ENCODE assay signal across 1 cellular context in the genomic region with DNA sequence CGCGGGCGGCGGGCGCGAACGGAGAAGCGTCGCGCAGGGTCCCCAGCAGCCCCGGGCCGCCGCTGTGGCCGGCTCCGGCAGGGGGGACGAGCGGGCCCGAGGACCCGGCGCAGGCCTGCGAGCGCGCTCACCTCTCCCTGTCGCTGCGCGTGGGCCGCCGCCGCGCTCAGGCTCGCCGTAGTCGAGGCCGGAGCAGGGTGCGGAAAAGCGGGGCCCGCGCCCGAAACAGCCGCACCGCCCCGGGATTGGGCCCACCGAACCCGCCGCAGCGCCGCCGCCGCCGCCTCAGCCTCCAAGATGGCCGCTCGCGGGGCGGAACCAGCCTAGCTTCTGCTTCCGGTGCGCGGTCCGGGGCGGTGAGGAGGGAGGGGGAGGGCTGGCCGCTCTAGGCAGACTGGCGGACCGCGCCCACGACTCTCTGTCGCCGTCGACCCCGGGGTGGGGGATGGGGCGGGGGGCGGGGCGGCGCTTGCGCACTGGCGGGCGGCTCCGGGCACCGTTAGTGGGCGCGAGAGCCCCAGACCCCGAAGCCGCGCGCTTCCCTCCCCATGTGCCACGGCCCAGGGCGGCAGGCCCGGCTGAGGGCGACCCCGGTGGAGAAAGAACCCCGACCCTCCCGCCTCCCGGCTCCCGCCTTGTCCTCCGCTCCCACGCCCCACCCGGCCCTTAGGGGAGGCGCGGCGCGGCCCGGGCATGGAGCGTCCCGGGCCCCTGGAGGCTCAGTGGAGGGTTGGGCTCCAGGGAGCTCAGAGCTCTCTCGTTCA.
A peak's percentile ranks its signal among the peaks of the same experiment; 100 is the strongest.
TF ChIP-seq lines count a peak whose summit lies in the region.

A gene (minus strand): TSS at position 320 of the 764 bp plus-strand sequence. CDS start 5,862 bp downstream, outside the sequence.

TF ChIP-seq in HepG2, 621 proteins besides CTCF, POLR2A, EP300 and RAD21 (continued from another document and continues in another):
- TF ChIP-seq, protein P1, sequence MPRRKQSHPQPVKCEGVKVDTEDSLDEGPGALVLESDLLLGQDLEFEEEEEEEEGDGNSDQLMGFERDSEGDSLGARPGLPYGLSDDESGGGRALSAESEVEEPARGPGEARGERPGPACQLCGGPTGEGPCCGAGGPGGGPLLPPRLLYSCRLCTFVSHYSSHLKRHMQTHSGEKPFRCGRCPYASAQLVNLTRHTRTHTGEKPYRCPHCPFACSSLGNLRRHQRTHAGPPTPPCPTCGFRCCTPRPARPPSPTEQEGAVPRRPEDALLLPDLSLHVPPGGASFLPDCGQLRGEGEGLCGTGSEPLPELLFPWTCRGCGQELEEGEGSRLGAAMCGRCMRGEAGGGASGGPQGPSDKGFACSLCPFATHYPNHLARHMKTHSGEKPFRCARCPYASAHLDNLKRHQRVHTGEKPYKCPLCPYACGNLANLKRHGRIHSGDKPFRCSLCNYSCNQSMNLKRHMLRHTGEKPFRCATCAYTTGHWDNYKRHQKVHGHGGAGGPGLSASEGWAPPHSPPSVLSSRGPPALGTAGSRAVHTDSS (CRISPR knock-in tag; conservative IDR thresholded peaks at IDR 0.05): no peak
- no peak for TF ChIP-seq ZNF432 (CRISPR knock-in tag; IDR thresholded peaks at IDR 0.05; ENCODE audit: borderline replicate concordance)
- TF ChIP-seq ZNF354B (CRISPR knock-in tag; IDR thresholded peaks at IDR 0.05): no peak
- TF ChIP-seq HMGA1 (CRISPR knock-in tag; conservative IDR thresholded peaks at IDR 0.05): no peak
- TF ChIP-seq, protein P2, sequence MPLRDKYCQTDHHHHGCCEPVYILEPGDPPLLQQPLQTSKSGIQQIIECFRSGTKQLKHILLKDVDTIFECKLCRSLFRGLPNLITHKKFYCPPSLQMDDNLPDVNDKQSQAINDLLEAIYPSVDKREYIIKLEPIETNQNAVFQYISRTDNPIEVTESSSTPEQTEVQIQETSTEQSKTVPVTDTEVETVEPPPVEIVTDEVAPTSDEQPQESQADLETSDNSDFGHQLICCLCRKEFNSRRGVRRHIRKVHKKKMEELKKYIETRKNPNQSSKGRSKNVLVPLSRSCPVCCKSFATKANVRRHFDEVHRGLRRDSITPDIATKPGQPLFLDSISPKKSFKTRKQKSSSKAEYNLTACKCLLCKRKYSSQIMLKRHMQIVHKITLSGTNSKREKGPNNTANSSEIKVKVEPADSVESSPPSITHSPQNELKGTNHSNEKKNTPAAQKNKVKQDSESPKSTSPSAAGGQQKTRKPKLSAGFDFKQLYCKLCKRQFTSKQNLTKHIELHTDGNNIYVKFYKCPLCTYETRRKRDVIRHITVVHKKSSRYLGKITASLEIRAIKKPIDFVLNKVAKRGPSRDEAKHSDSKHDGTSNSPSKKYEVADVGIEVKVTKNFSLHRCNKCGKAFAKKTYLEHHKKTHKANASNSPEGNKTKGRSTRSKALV (CRISPR knock-in tag; IDR thresholded peaks at IDR 0.05): no peak
- TF ChIP-seq, protein P3, sequence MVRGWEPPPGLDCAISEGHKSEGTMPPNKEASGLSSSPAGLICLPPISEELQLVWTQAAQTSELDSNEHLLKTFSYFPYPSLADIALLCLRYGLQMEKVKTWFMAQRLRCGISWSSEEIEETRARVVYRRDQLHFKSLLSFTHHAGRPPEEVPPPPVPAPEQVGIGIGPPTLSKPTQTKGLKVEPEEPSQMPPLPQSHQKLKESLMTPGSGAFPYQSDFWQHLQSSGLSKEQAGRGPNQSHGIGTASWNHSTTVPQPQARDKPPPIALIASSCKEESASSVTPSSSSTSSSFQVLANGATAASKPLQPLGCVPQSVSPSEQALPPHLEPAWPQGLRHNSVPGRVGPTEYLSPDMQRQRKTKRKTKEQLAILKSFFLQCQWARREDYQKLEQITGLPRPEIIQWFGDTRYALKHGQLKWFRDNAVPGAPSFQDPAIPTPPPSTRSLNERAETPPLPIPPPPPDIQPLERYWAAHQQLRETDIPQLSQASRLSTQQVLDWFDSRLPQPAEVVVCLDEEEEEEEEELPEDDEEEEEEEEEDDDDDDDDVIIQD (CRISPR knock-in tag; IDR thresholded peaks at IDR 0.05; ENCODE audit: low read depth): no peak
- TF ChIP-seq ZNF12 (CRISPR knock-in tag; IDR thresholded peaks at IDR 0.05): 0 out of 2 replicates have a peak, but pooled peaks have one; percentile 50
- TF ChIP-seq ZNF274 (CRISPR knock-in tag; IDR thresholded peaks at IDR 0.05): 0 out of 2 replicates have a peak, but pooled peaks have one; percentile 74
- no peak for TF ChIP-seq ZNF24 (IDR thresholded peaks at IDR 0.05)
- TF ChIP-seq, protein P4, sequence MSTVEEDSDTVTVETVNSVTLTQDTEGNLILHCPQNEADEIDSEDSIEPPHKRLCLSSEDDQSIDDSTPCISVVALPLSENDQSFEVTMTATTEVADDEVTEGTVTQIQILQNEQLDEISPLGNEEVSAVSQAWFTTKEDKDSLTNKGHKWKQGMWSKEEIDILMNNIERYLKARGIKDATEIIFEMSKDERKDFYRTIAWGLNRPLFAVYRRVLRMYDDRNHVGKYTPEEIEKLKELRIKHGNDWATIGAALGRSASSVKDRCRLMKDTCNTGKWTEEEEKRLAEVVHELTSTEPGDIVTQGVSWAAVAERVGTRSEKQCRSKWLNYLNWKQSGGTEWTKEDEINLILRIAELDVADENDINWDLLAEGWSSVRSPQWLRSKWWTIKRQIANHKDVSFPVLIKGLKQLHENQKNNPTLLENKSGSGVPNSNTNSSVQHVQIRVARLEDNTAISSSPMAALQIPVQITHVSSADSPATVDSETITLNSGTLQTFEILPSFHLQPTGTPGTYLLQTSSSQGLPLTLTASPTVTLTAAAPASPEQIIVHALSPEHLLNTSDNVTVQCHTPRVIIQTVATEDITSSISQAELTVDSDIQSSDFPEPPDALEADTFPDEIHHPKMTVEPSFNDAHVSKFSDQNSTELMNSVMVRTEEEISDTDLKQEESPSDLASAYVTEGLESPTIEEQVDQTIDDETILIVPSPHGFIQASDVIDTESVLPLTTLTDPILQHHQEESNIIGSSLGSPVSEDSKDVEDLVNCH (CRISPR knock-in tag; IDR thresholded peaks at IDR 0.05): no peak
- no peak for TF ChIP-seq PCBP1 (IDR thresholded peaks at IDR 0.05; ENCODE audit: borderline replicate concordance, low read depth, low read length)
- TF ChIP-seq, protein P5, sequence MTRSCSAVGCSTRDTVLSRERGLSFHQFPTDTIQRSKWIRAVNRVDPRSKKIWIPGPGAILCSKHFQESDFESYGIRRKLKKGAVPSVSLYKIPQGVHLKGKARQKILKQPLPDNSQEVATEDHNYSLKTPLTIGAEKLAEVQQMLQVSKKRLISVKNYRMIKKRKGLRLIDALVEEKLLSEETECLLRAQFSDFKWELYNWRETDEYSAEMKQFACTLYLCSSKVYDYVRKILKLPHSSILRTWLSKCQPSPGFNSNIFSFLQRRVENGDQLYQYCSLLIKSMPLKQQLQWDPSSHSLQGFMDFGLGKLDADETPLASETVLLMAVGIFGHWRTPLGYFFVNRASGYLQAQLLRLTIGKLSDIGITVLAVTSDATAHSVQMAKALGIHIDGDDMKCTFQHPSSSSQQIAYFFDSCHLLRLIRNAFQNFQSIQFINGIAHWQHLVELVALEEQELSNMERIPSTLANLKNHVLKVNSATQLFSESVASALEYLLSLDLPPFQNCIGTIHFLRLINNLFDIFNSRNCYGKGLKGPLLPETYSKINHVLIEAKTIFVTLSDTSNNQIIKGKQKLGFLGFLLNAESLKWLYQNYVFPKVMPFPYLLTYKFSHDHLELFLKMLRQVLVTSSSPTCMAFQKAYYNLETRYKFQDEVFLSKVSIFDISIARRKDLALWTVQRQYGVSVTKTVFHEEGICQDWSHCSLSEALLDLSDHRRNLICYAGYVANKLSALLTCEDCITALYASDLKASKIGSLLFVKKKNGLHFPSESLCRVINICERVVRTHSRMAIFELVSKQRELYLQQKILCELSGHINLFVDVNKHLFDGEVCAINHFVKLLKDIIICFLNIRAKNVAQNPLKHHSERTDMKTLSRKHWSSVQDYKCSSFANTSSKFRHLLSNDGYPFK (CRISPR knock-in tag; IDR thresholded peaks at IDR 0.05; ENCODE audit: borderline replicate concordance): peak; percentile 82; the same call in 1 of the 2 replicates
- TF ChIP-seq ZIK1 (CRISPR knock-in tag; IDR thresholded peaks at IDR 0.05; ENCODE audit: borderline replicate concordance, low read depth): peak; percentile 75; the same call in 1 of the 2 replicates
- TF ChIP-seq KLF12 (CRISPR knock-in tag; IDR thresholded peaks at IDR 0.05; ENCODE audit: borderline replicate concordance): peak; percentile 47; the same call in 1 of the 2 replicates
- no peak for TF ChIP-seq MTF2 (CRISPR knock-in tag; IDR thresholded peaks at IDR 0.05; ENCODE audit: borderline replicate concordance)
- no peak for TF ChIP-seq ZC3H13 (CRISPR knock-in tag; IDR thresholded peaks at IDR 0.05)
- TF ChIP-seq, protein P6, sequence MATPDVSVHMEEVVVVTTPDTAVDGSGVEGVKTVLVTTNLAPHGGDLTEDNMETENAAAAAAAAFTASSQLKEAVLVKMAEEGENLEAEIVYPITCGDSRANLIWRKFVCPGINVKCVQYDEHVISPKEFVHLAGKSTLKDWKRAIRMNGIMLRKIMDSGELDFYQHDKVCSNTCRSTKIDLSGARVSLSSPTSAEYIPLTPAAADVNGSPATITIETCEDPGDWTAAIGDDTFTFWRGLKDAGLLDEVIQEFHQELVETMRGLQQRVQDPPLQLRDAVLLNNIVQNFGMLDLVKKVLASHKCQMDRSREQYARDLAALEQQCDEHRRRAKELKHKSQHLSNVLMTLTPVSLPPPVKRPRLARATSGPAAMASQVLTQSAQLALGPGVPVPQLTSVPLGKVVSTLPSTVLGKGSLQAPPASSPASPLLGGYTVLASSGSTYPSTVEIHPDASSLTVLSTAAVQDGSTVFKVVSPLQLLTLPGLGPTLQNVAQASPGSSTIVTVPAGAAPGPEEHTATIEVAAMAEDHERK (CRISPR knock-in tag; IDR thresholded peaks at IDR 0.05; ENCODE audit: low read depth): no peak
- peak; percentile 56; the same call in 1 of the 3 replicates for TF ChIP-seq MXI1 (IDR thresholded peaks at IDR 0.05; ENCODE audit: borderline replicate concordance, low read depth, low read length)
- no peak for TF ChIP-seq KAT2B (IDR thresholded peaks at IDR 0.05; ENCODE audit: borderline replicate concordance, low read depth, low read length)
- TF ChIP-seq HDAC2 (CRISPR knock-in tag; IDR thresholded peaks at IDR 0.05): no peak; the same call in 1 of the 2 replicates
- TF ChIP-seq ZNF788 (CRISPR knock-in tag; IDR thresholded peaks at IDR 0.05; ENCODE audit: borderline replicate concordance): peak; percentile 14
- TF ChIP-seq, protein P7, sequence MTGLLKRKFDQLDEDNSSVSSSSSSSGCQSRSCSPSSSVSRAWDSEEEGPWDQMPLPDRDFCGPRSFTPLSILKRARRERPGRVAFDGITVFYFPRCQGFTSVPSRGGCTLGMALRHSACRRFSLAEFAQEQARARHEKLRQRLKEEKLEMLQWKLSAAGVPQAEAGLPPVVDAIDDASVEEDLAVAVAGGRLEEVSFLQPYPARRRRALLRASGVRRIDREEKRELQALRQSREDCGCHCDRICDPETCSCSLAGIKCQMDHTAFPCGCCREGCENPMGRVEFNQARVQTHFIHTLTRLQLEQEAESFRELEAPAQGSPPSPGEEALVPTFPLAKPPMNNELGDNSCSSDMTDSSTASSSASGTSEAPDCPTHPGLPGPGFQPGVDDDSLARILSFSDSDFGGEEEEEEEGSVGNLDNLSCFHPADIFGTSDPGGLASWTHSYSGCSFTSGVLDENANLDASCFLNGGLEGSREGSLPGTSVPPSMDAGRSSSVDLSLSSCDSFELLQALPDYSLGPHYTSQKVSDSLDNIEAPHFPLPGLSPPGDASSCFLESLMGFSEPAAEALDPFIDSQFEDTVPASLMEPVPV (CRISPR knock-in tag; IDR thresholded peaks at IDR 0.05): peak; percentile 84; the same call in 1 of the 2 replicates
- no peak for TF ChIP-seq SRSF4 (IDR thresholded peaks at IDR 0.05; ENCODE audit: low read depth, low read length, poor library complexity, severe bottlenecking)
- no peak for TF ChIP-seq ZNF768 (CRISPR knock-in tag; IDR thresholded peaks at IDR 0.05)
- no peak for TF ChIP-seq MED8 (CRISPR knock-in tag; IDR thresholded peaks at IDR 0.05; ENCODE audit: insufficient replicate concordance)
- TF ChIP-seq CREM (IDR thresholded peaks at IDR 0.05): no peak
- TF ChIP-seq CREM (CRISPR knock-in tag; IDR thresholded peaks at IDR 0.05): no peak
- no peak for TF ChIP-seq GABPA (IDR thresholded peaks at IDR 0.05; ENCODE audit: low read depth, low read length)
- peak; percentile 89 for TF ChIP-seq GABPA (CRISPR knock-in tag; IDR thresholded peaks at IDR 0.05; ENCODE audit: low read depth)
- peak; percentile 67 for TF ChIP-seq BRD4 (CRISPR knock-in tag; IDR thresholded peaks at IDR 0.05)
- TF ChIP-seq, protein P8, sequence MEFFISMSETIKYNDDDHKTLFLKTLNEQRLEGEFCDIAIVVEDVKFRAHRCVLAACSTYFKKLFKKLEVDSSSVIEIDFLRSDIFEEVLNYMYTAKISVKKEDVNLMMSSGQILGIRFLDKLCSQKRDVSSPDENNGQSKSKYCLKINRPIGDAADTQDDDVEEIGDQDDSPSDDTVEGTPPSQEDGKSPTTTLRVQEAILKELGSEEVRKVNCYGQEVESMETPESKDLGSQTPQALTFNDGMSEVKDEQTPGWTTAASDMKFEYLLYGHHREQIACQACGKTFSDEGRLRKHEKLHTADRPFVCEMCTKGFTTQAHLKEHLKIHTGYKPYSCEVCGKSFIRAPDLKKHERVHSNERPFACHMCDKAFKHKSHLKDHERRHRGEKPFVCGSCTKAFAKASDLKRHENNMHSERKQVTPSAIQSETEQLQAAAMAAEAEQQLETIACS (CRISPR knock-in tag; IDR thresholded peaks at IDR 0.05): no peak
- peak; percentile 98 for TF ChIP-seq NR2C2 (CRISPR knock-in tag; IDR thresholded peaks at IDR 0.05; ENCODE audit: borderline replicate concordance)
- TF ChIP-seq ZNF83 (CRISPR knock-in tag; IDR thresholded peaks at IDR 0.05; ENCODE audit: borderline replicate concordance): 0 out of 2 replicates have a peak, but pooled peaks have one; percentile 34
- TF ChIP-seq ZC3H4 (CRISPR knock-in tag; IDR thresholded peaks at IDR 0.05; ENCODE audit: borderline replicate concordance): no peak
- 0 out of 2 replicates have a peak, but pooled peaks have one; percentile 56 for TF ChIP-seq ZNF546 (CRISPR knock-in tag; conservative IDR thresholded peaks at IDR 0.05)
- TF ChIP-seq ZNF547 (CRISPR knock-in tag; IDR thresholded peaks at IDR 0.05): no peak
- peak; percentile 90 for TF ChIP-seq GABPB1 (CRISPR knock-in tag; IDR thresholded peaks at IDR 0.05)
- TF ChIP-seq, protein P9, sequence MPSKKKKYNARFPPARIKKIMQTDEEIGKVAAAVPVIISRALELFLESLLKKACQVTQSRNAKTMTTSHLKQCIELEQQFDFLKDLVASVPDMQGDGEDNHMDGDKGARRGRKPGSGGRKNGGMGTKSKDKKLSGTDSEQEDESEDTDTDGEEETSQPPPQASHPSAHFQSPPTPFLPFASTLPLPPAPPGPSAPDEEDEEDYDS (CRISPR knock-in tag; IDR thresholded peaks at IDR 0.05): peak; percentile 35; the same call in 1 of the 2 replicates
- TF ChIP-seq TARDBP (CRISPR knock-in tag; IDR thresholded peaks at IDR 0.05): peak; percentile 70
- no peak for TF ChIP-seq ZNF598 (CRISPR knock-in tag; IDR thresholded peaks at IDR 0.05; ENCODE audit: borderline replicate concordance)
- TF ChIP-seq, protein P10, sequence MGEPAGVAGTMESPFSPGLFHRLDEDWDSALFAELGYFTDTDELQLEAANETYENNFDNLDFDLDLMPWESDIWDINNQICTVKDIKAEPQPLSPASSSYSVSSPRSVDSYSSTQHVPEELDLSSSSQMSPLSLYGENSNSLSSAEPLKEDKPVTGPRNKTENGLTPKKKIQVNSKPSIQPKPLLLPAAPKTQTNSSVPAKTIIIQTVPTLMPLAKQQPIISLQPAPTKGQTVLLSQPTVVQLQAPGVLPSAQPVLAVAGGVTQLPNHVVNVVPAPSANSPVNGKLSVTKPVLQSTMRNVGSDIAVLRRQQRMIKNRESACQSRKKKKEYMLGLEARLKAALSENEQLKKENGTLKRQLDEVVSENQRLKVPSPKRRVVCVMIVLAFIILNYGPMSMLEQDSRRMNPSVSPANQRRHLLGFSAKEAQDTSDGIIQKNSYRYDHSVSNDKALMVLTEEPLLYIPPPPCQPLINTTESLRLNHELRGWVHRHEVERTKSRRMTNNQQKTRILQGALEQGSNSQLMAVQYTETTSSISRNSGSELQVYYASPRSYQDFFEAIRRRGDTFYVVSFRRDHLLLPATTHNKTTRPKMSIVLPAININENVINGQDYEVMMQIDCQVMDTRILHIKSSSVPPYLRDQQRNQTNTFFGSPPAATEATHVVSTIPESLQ (CRISPR knock-in tag; conservative IDR thresholded peaks at IDR 0.05): no peak
